Comparison of ENCODE assay signal across 20 cellular contexts in genomic region chr9:130639866-130640555, GRCh38. TPM values are rescaled to one million over a fixed set of nuclear protein-coding genes. Genes with fewer than 3 reads are reported as not detected.
DNase-seq lines count a peak whose midpoint lies in the region; ATAC-seq and TF ChIP-seq lines count a peak whose summit lies in the region.
"Had no signal": no experiment of that assay in that cellular context is flagged by ENCODE, and none has a peak within 500 bp of the region (broad histone marks: within the 10 kb centered on the region; RNA-seq: fewer than 3 reads in every experiment).

No MANE protein-coding gene starts in this region.

- peaks cover 3% of the 10 kb centered on the region for H3K36me3 Mint-ChIP-seq in activated naive CD4-positive, alpha-beta T cell treated with anti-CD3 and anti-CD28 coated beads, Interleukin-2, amount 10 ng/mL, durations not matched to agents 7 days and 5 days
- H3K36me3 Mint-ChIP-seq in MCF 10A (ENCODE audit: insufficient read depth, unreplicated experiment): peaks cover 12% of the 10 kb centered on the region

- H3K4me3 Mint-ChIP-seq in activated naive CD4-positive, alpha-beta T cell treated with anti-CD3 and anti-CD28 coated beads, Interleukin-2, amount 10 ng/mL, durations not matched to agents 7 days and 5 days: no peak overlapping the region
- H3K4me3 Mint-ChIP-seq in MCF 10A (ENCODE audit: unreplicated experiment): no peak overlapping the region

- no peak for TF ChIP-seq CTCF in RWPE2 (IDR thresholded peaks at IDR 0.05; ENCODE audit: poor library complexity, severe bottlenecking)
- TF ChIP-seq CTCF in right lobe of liver (IDR thresholded peaks at IDR 0.05): no peak
- TF ChIP-seq CTCF in upper lobe of right lung (IDR thresholded peaks at IDR 0.05): no peak
- no peak for TF ChIP-seq CTCF in MCF 10A (IDR thresholded peaks at IDR 0.05; ENCODE audit: unreplicated experiment)

- 100% methylated on average over 5 of the region's 17 CpGs for WGBS in right lobe of liver (ENCODE audit: insufficient coverage, low coverage, low lambda C conversion rate, missing lambda C conversion rate)

- H3K27ac Mint-ChIP-seq in activated naive CD4-positive, alpha-beta T cell treated with anti-CD3 and anti-CD28 coated beads, Interleukin-2, amount 10 ng/mL, durations not matched to agents 7 days and 5 days: no peak overlapping the region
- H3K27ac Mint-ChIP-seq in MCF 10A (ENCODE audit: low read depth, unreplicated experiment): no peak overlapping the region

- H3K27me3 ChIP-seq in RWPE2 (ENCODE audit: insufficient read depth, poor library complexity, severe bottlenecking) (no peaks in the 10 kb centered on the region), right lobe of liver (no peaks in the 10 kb centered on the region), upper lobe of right lung (no peaks in the 10 kb centered on the region)
- H3K27me3 ChIP-seq: Peyer's patch had no signal

- H3K4me1 ChIP-seq in RWPE2 (ENCODE audit: insufficient read depth, poor library complexity, severe bottlenecking): no peaks in the 10 kb centered on the region
- H3K4me1 ChIP-seq in right lobe of liver: no peaks in the 10 kb centered on the region
- H3K4me1 ChIP-seq in upper lobe of right lung: no peaks in the 10 kb centered on the region
- H3K4me1 ChIP-seq: Peyer's patch had no signal

- POLR2A ChIA-PET in MCF 10A (lab: Yijun Ruan, JAX): no interaction called here

- peaks cover 28% of the 10 kb centered on the region for H3K36me3 ChIP-seq in RWPE2 (ENCODE audit: low read depth)
- H3K36me3 ChIP-seq in right lobe of liver: peaks cover 0 to 30% (median 7%) of the 10 kb centered on the region in 4 donors
- peaks cover 33% of the 10 kb centered on the region for H3K36me3 ChIP-seq in upper lobe of right lung

- ATAC-seq in RWPE2 (ENCODE audit: low read depth): peak; percentile 12; the same call in 1 of the 3 replicates
- peak in 1 of 4 donors; percentile 26 for ATAC-seq in right lobe of liver
- no peak for ATAC-seq in upper lobe of right lung

- H3K27me3 Mint-ChIP-seq in activated naive CD4-positive, alpha-beta T cell treated with anti-CD3 and anti-CD28 coated beads, Interleukin-2, amount 10 ng/mL, durations not matched to agents 7 days and 5 days: no peaks in the 10 kb centered on the region
- H3K27me3 Mint-ChIP-seq in MCF 10A (ENCODE audit: insufficient read depth, unreplicated experiment): no peaks in the 10 kb centered on the region

- no peak overlapping the region for H3K27ac ChIP-seq in RWPE2 (ENCODE audit: poor library complexity, severe bottlenecking)
- H3K27ac ChIP-seq in right lobe of liver: no peak overlapping the region
- H3K27ac ChIP-seq in upper lobe of right lung: no peak overlapping the region
- no peak overlapping the region for H3K27ac ChIP-seq in caudate nucleus (ENCODE audit: low read depth, low read length)
- H3K27ac ChIP-seq: 22Rv1, Peyer's patch had no signal

- no peaks in the 10 kb centered on the region for H3K9me3 ChIP-seq in RWPE2 (ENCODE audit: severe bottlenecking)
- no peaks in the 10 kb centered on the region for H3K9me3 ChIP-seq in right lobe of liver
- H3K9me3 ChIP-seq in upper lobe of right lung: no peaks in the 10 kb centered on the region
- H3K9me3 ChIP-seq: Peyer's patch had no signal

- TF ChIP-seq POLR2A in right lobe of liver (IDR thresholded peaks at IDR 0.05): no peak

- H3K9me3 Mint-ChIP-seq in activated naive CD4-positive, alpha-beta T cell treated with anti-CD3 and anti-CD28 coated beads, Interleukin-2, amount 10 ng/mL, durations not matched to agents 7 days and 5 days: no peaks in the 10 kb centered on the region
- H3K9me3 Mint-ChIP-seq in MCF 10A (ENCODE audit: unreplicated experiment): no peaks in the 10 kb centered on the region

- H3K4me1 Mint-ChIP-seq in activated naive CD4-positive, alpha-beta T cell treated with anti-CD3 and anti-CD28 coated beads, Interleukin-2, amount 10 ng/mL, durations not matched to agents 7 days and 5 days: no peaks in the 10 kb centered on the region
- H3K4me1 Mint-ChIP-seq in MCF 10A (ENCODE audit: insufficient read depth, unreplicated experiment): no peaks in the 10 kb centered on the region

- BruUV-seq in MCF 10A (replicated peaks; lab: Mats Ljungman, UMichigan): no TSS peak

- H3K4me3 ChIP-seq in RWPE2 (ENCODE audit: severe bottlenecking): no peak overlapping the region
- H3K4me3 ChIP-seq in right lobe of liver: no peak overlapping the region
- no peak overlapping the region for H3K4me3 ChIP-seq in upper lobe of right lung
- H3K4me3 ChIP-seq: Peyer's patch had no signal

- CTCF ChIA-PET in activated naive CD4-positive, alpha-beta T cell treated with anti-CD3 and anti-CD28 coated beads, Interleukin-2, amount 10 ng/mL, durations not matched to agents 7 days and 5 days (lab: Charles Lee): no interaction called here
- CTCF ChIA-PET in MCF 10A (lab: Yijun Ruan, JAX): no interaction called here

- intact Hi-C loops in right lobe of liver (cut with DNase I) (no loop called here), upper lobe of right lung (cut with DNase I) (no loop called here), MCF 10A (cut with micrococcal nuclease) (no loop called here)

- DNase-seq in activated naive CD4-positive, alpha-beta T cell treated with anti-CD3 and anti-CD28 coated beads, Interleukin-2, amount 10 ng/mL, durations not matched to agents 7 days and 5 days: peak; percentile 1
- DNase-seq in activated naive CD4-positive, alpha-beta T cell (lab: John Stamatoyannopoulos, UW): no peak
- no peak for DNase-seq in RWPE2 (ENCODE audit: low spot score)
- DNase-seq in right lobe of liver: peak in 2 of 3 donors; percentile 5 to 20
- DNase-seq in upper lobe of right lung: peak; percentile 60
- DNase-seq in SHP77 treated with DMSO at 0.1 percent for 48 hours (lab: John Stamatoyannopoulos, UW): no peak
- DNase-seq in caudate nucleus (lab: John Stamatoyannopoulos, UW): no peak
- DNase-seq in MCF 10A (ENCODE audit: unreplicated experiment): no peak
- DNase-seq: DND-41, IMR-90, KG1, MM.1S, NCI-H2029 treated with DMSO at 0.1 percent for 48 hours, NCI-H226, NCI-H510A, OCI-M1, Peyer's patch, Right ventricle myocardium superior had no signal

RNA-seq across cellular contexts. Expression of gene PRDM12, which starts 24.4 kb away (rescaled TPM):
- total RNA-seq in right lobe of liver (under 1 TPM in 1 of 6 experiments, not detected in 5; 0.15 TPM), upper lobe of right lung (not detected), MCF 10A (2022) (0.28 and 0.29 TPM in 2 replicates)
- total RNA-seq: IMR-90, Right ventricle myocardium superior, SK-MEL-5 had no signal

RNA-seq across cellular contexts. Expression of gene EXOSC2, which starts 53.6 kb away (rescaled TPM):
- total RNA-seq in right lobe of liver (10 to 100 TPM in 5 of 6 experiments, 1 to 10 TPM in 1; 9.3 to 15.9 (median 13.3) TPM), upper lobe of right lung (23.0 TPM), MCF 10A (2022) (42.3 and 57.7 TPM in 2 replicates)

Comparison
In these comparisons a context has a peak if more than half of its experiments do, and no peak if none do; other contexts are left out.
1. DNase-seq: peak in activated naive CD4-positive, alpha-beta T cell treated with anti-CD3 and anti-CD28 coated beads, Interleukin-2, amount 10 ng/mL, durations not matched to agents 7 days and 5 days (single experiment), right lobe of liver (2 of 3) and upper lobe of right lung (single experiment); none in activated naive CD4-positive, alpha-beta T cell (0 of 4), RWPE2 (single experiment), SHP77 treated with DMSO at 0.1 percent for 48 hours (single experiment), caudate nucleus (0 of 61) and MCF 10A (single experiment).